ENCODE assay signal across 28 cellular contexts in genomic region chr2:85160946-85161625, GRCh38. TPM values are rescaled to one million over a fixed set of nuclear protein-coding genes. Genes with fewer than 3 reads are reported as not detected.
DNase-seq lines count a peak whose midpoint lies in the region; ATAC-seq and TF ChIP-seq lines count a peak whose summit lies in the region.
"Had no signal": no experiment of that assay in that cellular context is flagged by ENCODE, and none has a peak within 500 bp of the region (broad histone marks: within the 10 kb centered on the region; RNA-seq: fewer than 3 reads in every experiment).

No MANE protein-coding gene starts in this region.

- 85% methylated on average over 13 of the region's 13 CpGs for WGBS in mesenchymal stem cell

- H3K27me3 Mint-ChIP-seq in chondrocyte (ENCODE audit: low read depth), result no peaks in the 10 kb centered on the region

- no peak overlapping the region for H3K14ac ChIP-seq in mesenchymal stem cell (ENCODE audit: low read length in 2 of 2)

- H3K9me3 Mint-ChIP-seq in chondrocyte (ENCODE audit: low read depth), result no peaks in the 10 kb centered on the region
- H3K9me3 Mint-ChIP-seq: activated T-cell treated with anti-CD3 and anti-CD28 coated beads, Interleukin-2, amount 50 U/mL, for 4 hours; naive B cell had no signal

- no peak overlapping the region for H2BK5ac ChIP-seq in mesenchymal stem cell (ENCODE audit: low read depth, low read length, poor library complexity, severe bottlenecking)

- H3K27ac ChIP-seq in mesenchymal stem cell (ENCODE audit: low read length, poor library complexity, severe bottlenecking), result no peak overlapping the region
- no peak overlapping the region for H3K27ac ChIP-seq in upper lobe of right lung
- H3K27ac ChIP-seq: stomach, tibial nerve had no signal

- H2AFZ ChIP-seq in mesenchymal stem cell (ENCODE audit: low read depth, low read length), result no peak overlapping the region

- ATAC-seq in left cardiac atrium (no peak), upper lobe of right lung (peak; percentile 52)
- ATAC-seq: activated T-cell treated with anti-CD3 and anti-CD28 coated beads, Interleukin-2, amount 50 U/mL, for 4 hours; SK-N-SH treated with all-trans-retinoic acid at 6 μM for 48 hours had no signal

- H3K4me3 ChIP-seq in mesenchymal stem cell (ENCODE audit: insufficient read depth in 1 of 2, low read depth in 1 of 2, low read length in 2 of 2) (peak overlapping the region in 1 of 2 experiments; percentile 19), upper lobe of right lung (no peak overlapping the region)
- H3K4me3 ChIP-seq: coronary artery, stomach, tibial nerve had no signal

- H3K18ac ChIP-seq in mesenchymal stem cell (ENCODE audit: low read depth in 1 of 2, low read length in 2 of 2), result peak overlapping the region in 1 of 2 experiments; percentile 1

- peak overlapping the region; percentile 82 for H3K27ac Mint-ChIP-seq in chondrocyte (ENCODE audit: unreplicated experiment)
- H3K27ac Mint-ChIP-seq: B cell had no signal

- peaks cover 41% of the 10 kb centered on the region for H3K79me1 ChIP-seq in mesenchymal stem cell (replicated peaks; ENCODE audit: low read length, poor library complexity, severe bottlenecking)

- no peak overlapping the region for H3K4me3 Mint-ChIP-seq in chondrocyte (ENCODE audit: unreplicated experiment)
- H3K4me3 Mint-ChIP-seq: activated T-cell treated with anti-CD3 and anti-CD28 coated beads, Interleukin-2, amount 50 U/mL, for 4 hours; B cell; naive B cell had no signal

- no peak overlapping the region for H3K4ac ChIP-seq in mesenchymal stem cell (ENCODE audit: low read depth in 1 of 2, low read length in 2 of 2)

- no peak overlapping the region for H4K8ac ChIP-seq in mesenchymal stem cell (ENCODE audit: low read length)

- H3K36me3 Mint-ChIP-seq in chondrocyte (ENCODE audit: low read depth), result no peaks in the 10 kb centered on the region
- H3K36me3 Mint-ChIP-seq: naive B cell had no signal

- peaks cover 24% of the 10 kb centered on the region for H3K4me1 ChIP-seq in mesenchymal stem cell (ENCODE audit: control insufficient read depth, insufficient read depth, low read depth, low read length)
- peaks cover 74% of the 10 kb centered on the region for H3K4me1 ChIP-seq in upper lobe of right lung

- no peak overlapping the region for H2BK12ac ChIP-seq in mesenchymal stem cell (ENCODE audit: low read length in 2 of 2)

- H3K36me3 ChIP-seq in mesenchymal stem cell (ENCODE audit: control insufficient read depth in 1 of 2, insufficient read depth in 2 of 2, low read depth in 1 of 2, low read length in 2 of 2) (peaks cover 0 to 12% of the 10 kb centered on the region in 2 experiments), upper lobe of right lung (no peaks in the 10 kb centered on the region)
- H3K36me3 ChIP-seq: stomach, tibial nerve had no signal

- DNase-seq in cardiac septum (ENCODE audit: low spot score) (peak; percentile 60), left cardiac atrium (no peak), chondrocyte (ENCODE audit: low spot score) (no peak), mesenchymal stem cell (no peak), upper lobe of right lung (no peak), SK-N-DZ (ENCODE audit: low spot score) (no peak), nucleus accumbens (lab: John Stamatoyannopoulos, UW) (no peak), putamen (ENCODE audit: low spot score) (no peak)
- DNase-seq: activated CD4-positive, alpha-beta T cell treated with anti-CD3 and anti-CD28 coated beads for 48 hours; activated naive CD4-positive, alpha-beta T cell; activated T-cell treated with anti-CD3 and anti-CD28 coated beads, Interleukin-2, amount 50 U/mL, for 4 hours; amniotic stem cell; DMS53; GF-D8; GOT3; naive B cell; NCI-H1048; NCI-H1694 treated with DMSO at 0.1 percent for 48 hours; NCI-H526 treated with DMSO at 0.1 percent for 48 hours; RPMI8226; stimulated activated CD8-positive, alpha-beta memory T cell treated with anti-CD3 and anti-CD28 coated beads, Interleukin-4, amount 100 ng/mL, for 48 hours; stomach had no signal

- no peak overlapping the region for H2BK15ac ChIP-seq in mesenchymal stem cell (ENCODE audit: low read depth, poor library complexity, severe bottlenecking)

- H2AK5ac ChIP-seq in mesenchymal stem cell (ENCODE audit: low read length, severe bottlenecking), result no peak overlapping the region

- H4K91ac ChIP-seq in mesenchymal stem cell (ENCODE audit: low read length), result no peak overlapping the region

- H3K9ac ChIP-seq in mesenchymal stem cell (ENCODE audit: low read length), result peak overlapping the region; percentile 1

- no peak overlapping the region for H3K4me2 ChIP-seq in mesenchymal stem cell (ENCODE audit: low read length, poor library complexity, severe bottlenecking)

- H3K4me1 Mint-ChIP-seq in chondrocyte (ENCODE audit: low read depth), result peaks cover 66% of the 10 kb centered on the region
- H3K4me1 Mint-ChIP-seq: B cell, naive B cell had no signal

- H3K27me3 ChIP-seq in mesenchymal stem cell (ENCODE audit: control insufficient read depth in 1 of 2, insufficient read depth in 1 of 2, low read length in 2 of 2) (peaks cover 0 to 6% of the 10 kb centered on the region in 2 experiments), upper lobe of right lung (no peaks in the 10 kb centered on the region)
- H3K27me3 ChIP-seq: stomach, tibial nerve had no signal

- intact Hi-C loops in cardiac septum (cut with DNase I), result no loop called here
- intact Hi-C loops in left cardiac atrium (cut with DNase I), result no loop called here
- intact Hi-C loops in upper lobe of right lung (cut with DNase I), result no loop called here

- TF ChIP-seq CTCF in chondrocyte (IDR thresholded peaks at IDR 0.05) (no peak), upper lobe of right lung (IDR thresholded peaks at IDR 0.05) (no peak)

- no peak overlapping the region for H3K23ac ChIP-seq in mesenchymal stem cell (ENCODE audit: low read length in 2 of 2)

- H3K9me3 ChIP-seq in mesenchymal stem cell (ENCODE audit: control insufficient read depth, low read length) (no peaks in the 10 kb centered on the region), upper lobe of right lung (no peaks in the 10 kb centered on the region)
- H3K9me3 ChIP-seq: stomach, tibial nerve had no signal

- no peak overlapping the region for H2BK120ac ChIP-seq in mesenchymal stem cell (ENCODE audit: low read depth, low read length)

RNA-seq across cellular contexts. Expression of gene TCF7L1, which starts 27.9 kb away (rescaled TPM):
- total RNA-seq in cardiac septum, result 6.0 TPM
- total RNA-seq in left cardiac atrium, result 10 to 100 TPM; 17.1 to 17.3 TPM
- 18.9 to 35.0 TPM (median 34.1 TPM) in 3 replicates for total RNA-seq in chondrocyte
- polyA plus RNA-seq in mesenchymal stem cell (2013, experiment 1 of 2), result 18.8 TPM
- polyA plus RNA-seq in mesenchymal stem cell (2013, experiment 2 of 2), result 18.2 TPM
- 21.1 TPM for total RNA-seq in upper lobe of right lung
- polyA plus RNA-seq in SK-N-DZ (2014; cell fraction: cytosol; rRNA removed), result 0.27 TPM in 1 of 2 replicates, not detected in the other
- 0.40 TPM in 1 of 2 replicates, not detected in the other for polyA plus RNA-seq in SK-N-DZ (2014; cell fraction: nucleus; rRNA removed)
- total RNA-seq: A172; T-helper 2 cell treated with Interferon-gamma antibody and Interleukin-4, amounts not matched to agents 100 ng/mL and 5 ng/mL, for 36 hours had no signal
